In genomic region chr9:115121140-115121710, GRCh38 we compare ENCODE assay signal across 17 cellular contexts. TPM values are rescaled to one million over a fixed set of nuclear protein-coding genes. Genes with fewer than 3 reads are reported as not detected.
DNase-seq lines count a peak whose midpoint lies in the region; ATAC-seq, FAIRE-seq and TF ChIP-seq lines count a peak whose summit lies in the region.
"Had no signal": no experiment of that assay in that cellular context is flagged by ENCODE, and none has a peak within 500 bp of the region (broad histone marks: within the 10 kb centered on the region; RNA-seq: fewer than 3 reads in every experiment).

No MANE protein-coding gene starts in this region.

- H3K4me1 ChIP-seq in right atrium auricular region = peaks cover 0 to 15% of the 10 kb centered on the region in 2 donors

- no peak for FAIRE-seq in bronchial epithelial cell (lab: Jason Lieb, UNC)
- FAIRE-seq: D721Med had no signal

- no peak for ATAC-seq in GM18873 (IDR thresholded peaks at IDR 0.05; ENCODE audit: low FRiP score, unreplicated experiment)

- H3K27me3 ChIP-seq in bronchial epithelial cell (ENCODE audit: control insufficient read depth, insufficient read depth, low read length) (no peaks in the 10 kb centered on the region), right atrium auricular region (peaks cover 3 to 7% of the 10 kb centered on the region in 2 donors)
- H3K27me3 ChIP-seq: brain microvascular endothelial cell had no signal

- TF ChIP-seq CTCF in bronchial epithelial cell (IDR thresholded peaks at IDR 0.05; ENCODE audit: insufficient read depth, low read length, severe bottlenecking) (no peak), right atrium auricular region (IDR thresholded peaks at IDR 0.05) (no peak)

- DNase-seq in Daoy (ENCODE audit: low read depth) = peak; percentile 71
- DNase-seq in M059J (ENCODE audit: low read depth) = peak; percentile 96
- peak; percentile 87 for DNase-seq in bronchial epithelial cell (ENCODE audit: low read depth)
- DNase-seq in myocyte (ENCODE audit: low read depth) = peak; percentile 47
- DNase-seq in NCI-H1048 (lab: John Stamatoyannopoulos, UW) = no peak
- no peak for DNase-seq in right atrium auricular region (ENCODE audit: low spot score)
- DNase-seq in NCI-H2107 treated with DMSO at 0.1 percent for 48 hours (lab: John Stamatoyannopoulos, UW; ENCODE audit: unreplicated experiment) = no peak
- DNase-seq: activated CD4-positive, alpha-beta T cell treated with anti-CD3 and anti-CD28 coated beads for 4 hours; activated naive CD4-positive, alpha-beta T cell treated with anti-CD3 and anti-CD28 coated beads for 36 hours; brain microvascular endothelial cell; dermis blood vessel endothelial cell; esophagus squamous epithelium; naive B cell; NCI-H2081; SHP77 had no signal

- H3K27ac ChIP-seq in right atrium auricular region = no peak overlapping the region
- H3K27ac ChIP-seq: brain microvascular endothelial cell, esophagus squamous epithelium had no signal

- H3K9me3 ChIP-seq in right atrium auricular region = peaks cover 0 to 11% of the 10 kb centered on the region in 2 donors

- H3K36me3 ChIP-seq in bronchial epithelial cell (ENCODE audit: control insufficient read depth, insufficient read depth, low read length) (no peaks in the 10 kb centered on the region), right atrium auricular region (no peaks in the 10 kb centered on the region)
- H3K36me3 ChIP-seq: brain microvascular endothelial cell, esophagus squamous epithelium had no signal

- H3K4me3 ChIP-seq in bronchial epithelial cell (ENCODE audit: low read depth, low read length) (no peak overlapping the region), right atrium auricular region (no peak overlapping the region)
- H3K4me3 ChIP-seq: esophagus squamous epithelium had no signal

RNA-seq across cellular contexts. Expression of gene TNC, which starts 3.3 kb away (rescaled TPM):
- 133 and 159 TPM in 2 replicates for total RNA-seq in Daoy (2014; rRNA removed; shearing (Covaris generic))
- total RNA-seq in M059J (2014; rRNA removed; shearing (Covaris generic)) = 77.5 and 151 TPM in 2 replicates
- total RNA-seq in bronchial epithelial cell (124 and 204 TPM in 2 replicates), myocyte (2.0 and 6.0 TPM in 2 replicates), right atrium auricular region (10 to 100 TPM in 1 of 2 donors, 1 to 10 TPM in 1; 7.4 to 16.9 TPM)
- polyA plus RNA-seq in myocyte (2012) = 60.3 TPM

Comparison
In these comparisons a context has a peak if more than half of its experiments do, and no peak if none do; other contexts are left out.
1. DNase-seq: peak in Daoy (single experiment), M059J (single experiment), bronchial epithelial cell (single experiment) and myocyte (single experiment); none in NCI-H1048 (single experiment), right atrium auricular region (single experiment) and NCI-H2107 treated with DMSO at 0.1 percent for 48 hours (single experiment).